In genomic region chr4:145102619-145103018, GRCh38 we compare ENCODE assay signal across 1 cellular context.
TF ChIP-seq lines count a peak whose summit lies in the region.

No MANE protein-coding gene starts in this region.

TF ChIP-seq in SK-N-SH, 30 proteins besides CTCF, POLR2A, EP300 and RAD21:
- TF ChIP-seq MEF2A (IDR thresholded peaks at IDR 0.05; ENCODE audit: borderline replicate concordance, low read depth) = no peak
- TF ChIP-seq CHD2 (IDR thresholded peaks at IDR 0.05; ENCODE audit: low read length, partially characterized antibody) = no peak
